8 cellular contexts compared by ENCODE assay signal in the genomic region with DNA sequence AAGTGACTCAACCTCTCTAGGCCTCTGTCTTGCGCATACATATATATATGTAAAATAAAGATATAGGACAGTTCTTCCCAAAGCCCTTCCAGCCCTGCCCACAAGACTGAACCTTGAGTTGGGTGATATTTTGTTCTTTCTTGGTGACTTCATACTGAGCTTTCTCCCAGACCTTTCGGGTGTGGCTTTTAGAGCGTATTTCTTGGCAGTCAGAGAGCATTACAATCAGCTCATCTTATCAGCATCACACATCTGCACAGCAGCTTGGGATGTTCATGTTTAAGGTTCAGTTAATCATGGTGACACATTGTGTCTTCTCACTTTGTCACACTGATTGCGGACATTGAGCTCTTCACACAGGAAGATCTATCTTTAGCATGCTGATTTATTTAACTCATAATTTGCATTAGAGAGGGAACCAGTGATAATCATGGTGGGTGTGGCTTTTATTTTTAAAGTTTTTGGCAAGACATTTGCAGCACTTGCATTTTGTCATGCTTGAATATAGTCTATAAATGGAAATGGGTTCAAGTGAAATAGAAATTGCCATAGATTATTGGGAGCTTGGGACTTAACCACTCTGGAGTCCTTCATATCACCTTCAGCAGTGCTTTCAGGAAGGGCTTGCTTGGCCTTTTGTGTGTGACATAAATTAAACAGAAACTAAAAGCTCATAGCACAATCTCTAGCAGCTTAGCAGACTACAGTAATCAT. TPM values are rescaled to one million over a fixed set of nuclear protein-coding genes. Genes with fewer than 3 reads are reported as not detected.
DNase-seq lines count a peak whose midpoint lies in the region; ATAC-seq and TF ChIP-seq lines count a peak whose summit lies in the region.

No MANE protein-coding gene starts in this region.

- peaks cover 1% of the 10 kb centered on the region for H3K79me2 ChIP-seq in fibroblast of lung (ENCODE audit: control insufficient read depth, insufficient read depth, low read length)

- no peaks in the 10 kb centered on the region for H3K36me3 ChIP-seq in fibroblast of lung (ENCODE audit: control insufficient read depth, insufficient read depth, low read length)

- H3K4me1 ChIP-seq in fibroblast of lung (ENCODE audit: control insufficient read depth, extremely low read depth, insufficient read depth, low read length): peaks cover 4% of the 10 kb centered on the region

- H2AFZ ChIP-seq in fibroblast of lung (ENCODE audit: low read length): no peak overlapping the region

- DNase-seq in T-helper 2 cell (peak in 3 of 5 experiments; percentile 12 to 96 (median 45)), fibroblast of lung (ENCODE audit: low read depth in 2 of 2) (peak; percentile 36 to 57), DMS114 treated with DMSO at 0.1 percent for 48 hours (lab: John Stamatoyannopoulos, UW; ENCODE audit: unreplicated experiment) (no peak), AG08396 (ENCODE audit: low spot score) (no peak)
- DNase-seq in stimulated activated CD4-positive, alpha-beta T cell treated with anti-CD3 and anti-CD28 coated beads, Interleukin-4, amount 100 ng/mL, for 4 hours: peak; percentile 13 to 16

- H3K27ac ChIP-seq in fibroblast of lung (ENCODE audit: insufficient read depth, low read length): no peak overlapping the region

- no peak overlapping the region for H3K4me3 ChIP-seq in fibroblast of lung (replicated peaks in 1 of 4; ENCODE audit: control extremely low read depth in 1 of 4, insufficient read depth in 1 of 4, low read depth in 3 of 4, low read length in 4 of 4)

- no peaks in the 10 kb centered on the region for H4K20me1 ChIP-seq in fibroblast of lung (ENCODE audit: control insufficient read depth, extremely low read depth, insufficient read depth, low read length)

- TF ChIP-seq CTCF in fibroblast of lung (conservative IDR thresholded peaks at IDR 0.05 in 1 of 2, IDR thresholded peaks at IDR 0.05 in 1 of 2; ENCODE audit: low read depth in 1 of 2, low read length in 2 of 2): no peak

- H3K9ac ChIP-seq in fibroblast of lung (ENCODE audit: insufficient read depth, low read length): no peak overlapping the region

- no peaks in the 10 kb centered on the region for H3K27me3 ChIP-seq in fibroblast of lung (ENCODE audit: control insufficient read depth, insufficient read depth, low read length)

- ATAC-seq in GM18858 (IDR thresholded peaks at IDR 0.05; ENCODE audit: unreplicated experiment) (peak; percentile 76), HG02870 (IDR thresholded peaks at IDR 0.05; ENCODE audit: unreplicated experiment) (peak; percentile 58), HG03139 (IDR thresholded peaks at IDR 0.05; ENCODE audit: unreplicated experiment) (no peak)

- H3K4me2 ChIP-seq in fibroblast of lung (ENCODE audit: extremely low read depth, insufficient read depth, low read length): peak overlapping the region; percentile 21

- no peaks in the 10 kb centered on the region for H3K9me3 ChIP-seq in fibroblast of lung (ENCODE audit: control insufficient read depth, insufficient read depth, low read depth, low read length)

RNA-seq across cellular contexts. Expression of gene KIF3B, which starts 8.3 kb away (rescaled TPM):
- total RNA-seq in fibroblast of lung: 27.6 and 27.7 TPM in 2 replicates
- polyA plus RNA-seq in fibroblast of lung: 32.9 and 35.6 TPM in 2 replicates
- polyA plus RNA-seq in fibroblast of lung (2012): 23.7 and 27.9 TPM in 2 replicates
- polyA minus RNA-seq in fibroblast of lung (ENCODE audit: low replicate concordance): 10.5 and 12.6 TPM in 2 replicates

Comparison
In these comparisons a context has a peak if more than half of its experiments do, and no peak if none do; other contexts are left out.
1. DNase-seq: peak in T-helper 2 cell (3 of 5), fibroblast of lung (2 of 2) and stimulated activated CD4-positive, alpha-beta T cell treated with anti-CD3 and anti-CD28 coated beads, Interleukin-4, amount 100 ng/mL, for 4 hours (2 of 2); none in DMS114 treated with DMSO at 0.1 percent for 48 hours (single experiment) and AG08396 (single experiment).